Comparison of ENCODE assay signal across 10 cellular contexts in the genomic region with DNA sequence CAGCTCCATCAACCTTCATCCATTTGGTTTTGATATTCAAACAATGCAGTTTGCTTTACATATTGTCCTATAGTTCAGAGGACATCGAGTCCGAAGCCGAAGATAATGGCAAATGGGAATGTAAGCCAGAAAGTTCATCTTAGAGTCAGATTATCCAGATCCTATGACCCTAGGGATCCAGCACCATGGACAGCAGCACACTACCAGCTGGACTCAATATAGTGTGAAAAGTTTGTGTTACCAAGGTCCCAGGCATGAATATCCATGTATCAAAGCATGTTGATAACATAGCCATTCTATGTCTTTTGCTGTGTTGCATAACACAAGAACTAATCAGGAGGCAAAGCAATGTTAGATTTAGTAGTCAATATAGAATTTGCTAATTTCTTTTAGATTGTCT. TPM values are rescaled to one million over a fixed set of nuclear protein-coding genes. Genes with fewer than 3 reads are reported as not detected.
A peak's percentile ranks its signal among the peaks of the same experiment; 100 is the strongest.
DNase-seq lines count a peak whose midpoint lies in the region; ATAC-seq, FAIRE-seq and TF ChIP-seq lines count a peak whose summit lies in the region.
"Had no signal": no experiment of that assay in that cellular context is flagged by ENCODE, and none has a peak within 500 bp of the region (broad histone marks: within the 10 kb centered on the region; RNA-seq: fewer than 3 reads in every experiment).

No MANE protein-coding gene starts in this region.

- no peak overlapping the region for H3K9ac ChIP-seq in DND-41 (ENCODE audit: low read depth, low read length)
- no peak overlapping the region for H3K9ac ChIP-seq in keratinocyte (ENCODE audit: control insufficient read depth, extremely low read depth, insufficient read depth, low read length)

- peaks cover 4% of the 10 kb centered on the region for H3K4me1 Mint-ChIP-seq in activated CD8-positive, alpha-beta T cell treated with anti-CD3 and anti-CD28 coated beads, Interleukin-2, amount 10 ng/mL, durations not matched to agents 7 days and 5 days (ENCODE audit: low read depth)
- H3K4me1 Mint-ChIP-seq in natural killer cell, result no peaks in the 10 kb centered on the region

- H3K9me3 ChIP-seq in DND-41 (ENCODE audit: insufficient read depth, low read length, severe bottlenecking) (no peaks in the 10 kb centered on the region), keratinocyte (ENCODE audit: control insufficient read depth, low read depth, low read length) (no peaks in the 10 kb centered on the region)

- no peaks in the 10 kb centered on the region for H3K36me3 Mint-ChIP-seq in activated CD8-positive, alpha-beta T cell treated with anti-CD3 and anti-CD28 coated beads, Interleukin-2, amount 10 ng/mL, durations not matched to agents 7 days and 5 days (ENCODE audit: low read depth)
- no peaks in the 10 kb centered on the region for H3K36me3 Mint-ChIP-seq in natural killer cell

- H3K9me1 ChIP-seq in keratinocyte (ENCODE audit: control insufficient read depth, extremely low read depth, insufficient read depth, low read length), result no peaks in the 10 kb centered on the region

- H3K4me1 ChIP-seq in DND-41 (ENCODE audit: insufficient read depth, low read length), result no peaks in the 10 kb centered on the region
- no peaks in the 10 kb centered on the region for H3K4me1 ChIP-seq in keratinocyte (ENCODE audit: control insufficient read depth, extremely low read depth, insufficient read depth, low read length)

- POLR2A ChIA-PET in activated CD8-positive, alpha-beta T cell treated with anti-CD3 and anti-CD28 coated beads, Interleukin-2, amount 10 ng/mL, durations not matched to agents 7 days and 5 days (lab: Charles Lee), result no interaction called here

- H3K36me3 ChIP-seq in DND-41 (ENCODE audit: insufficient read depth, low read length), result no peaks in the 10 kb centered on the region
- no peaks in the 10 kb centered on the region for H3K36me3 ChIP-seq in keratinocyte (ENCODE audit: control insufficient read depth in 2 of 2, extremely low read depth in 1 of 2, insufficient read depth in 2 of 2, low read length in 2 of 2)

- H3K79me2 ChIP-seq in DND-41 (ENCODE audit: insufficient read depth, low read length) (no peaks in the 10 kb centered on the region), keratinocyte (ENCODE audit: control insufficient read depth, insufficient read depth, low read length) (no peaks in the 10 kb centered on the region)

- no peaks in the 10 kb centered on the region for H3K9me3 Mint-ChIP-seq in activated CD8-positive, alpha-beta T cell treated with anti-CD3 and anti-CD28 coated beads, Interleukin-2, amount 10 ng/mL, durations not matched to agents 7 days and 5 days (ENCODE audit: insufficient read depth)
- H3K9me3 Mint-ChIP-seq in natural killer cell, result no peaks in the 10 kb centered on the region

- H3K27ac Mint-ChIP-seq in activated CD8-positive, alpha-beta T cell treated with anti-CD3 and anti-CD28 coated beads, Interleukin-2, amount 10 ng/mL, durations not matched to agents 7 days and 5 days, result no peak overlapping the region
- no peak overlapping the region for H3K27ac Mint-ChIP-seq in natural killer cell

- dilution Hi-C loops in keratinocyte (cut with MboI; ENCODE audit: extremely low pct_ligation_motif_present, low sequenced_read_pairs), result no loop called here

- H4K20me1 ChIP-seq in DND-41 (ENCODE audit: insufficient read depth, low read length), result no peaks in the 10 kb centered on the region
- H4K20me1 ChIP-seq in keratinocyte (ENCODE audit: control insufficient read depth, extremely low read depth, insufficient read depth, low read length), result no peaks in the 10 kb centered on the region

- TF ChIP-seq CTCF in DND-41 (IDR thresholded peaks at IDR 0.05; ENCODE audit: borderline replicate concordance, extremely low read depth, low read length, poor library complexity, severe bottlenecking) (no peak), keratinocyte (optimal IDR thresholded peaks at IDR 0.05 in 1 of 3, IDR thresholded peaks at IDR 0.05 in 1 of 3, conservative IDR thresholded peaks at IDR 0.05 in 1 of 3; ENCODE audit: extremely low read depth in 1 of 3, insufficient read depth in 2 of 3, low read length in 3 of 3) (no peak), coronary artery (IDR thresholded peaks at IDR 0.05) (no peak), natural killer cell (IDR thresholded peaks at IDR 0.05) (no peak)

- no peak overlapping the region for H3K4me3 ChIP-seq in DND-41 (ENCODE audit: low read depth in 1 of 2, low read length in 2 of 2)
- no peak overlapping the region for H3K4me3 ChIP-seq in Jurkat, Clone E6-1 (ENCODE audit: low read length)
- H3K4me3 ChIP-seq in keratinocyte (ENCODE audit: control insufficient read depth in 2 of 3, extremely low read depth in 1 of 3, insufficient read depth in 2 of 3, low read depth in 1 of 3, low read length in 3 of 3), result no peak overlapping the region
- H3K4me3 ChIP-seq in coronary artery, result no peak overlapping the region

- H3K27me3 Mint-ChIP-seq in activated CD8-positive, alpha-beta T cell treated with anti-CD3 and anti-CD28 coated beads, Interleukin-2, amount 10 ng/mL, durations not matched to agents 7 days and 5 days (ENCODE audit: low read depth), result peaks cover 27% of the 10 kb centered on the region
- H3K27me3 Mint-ChIP-seq in natural killer cell (ENCODE audit: low read depth in 2 of 2), result peaks cover 8 to 12% of the 10 kb centered on the region in 2 donors

- CTCF ChIA-PET in activated CD8-positive, alpha-beta T cell treated with anti-CD3 and anti-CD28 coated beads, Interleukin-2, amount 10 ng/mL, durations not matched to agents 7 days and 5 days (lab: Charles Lee), result no interaction called here

- H3K4me2 ChIP-seq in DND-41 (ENCODE audit: insufficient read depth, low read length), result no peak overlapping the region
- H3K4me2 ChIP-seq in keratinocyte (ENCODE audit: control insufficient read depth, extremely low read depth, insufficient read depth, low read depth, low read length), result no peak overlapping the region

- DNase-seq in DND-41 (peak; percentile 55), keratinocyte (ENCODE audit: low read depth, low spot score) (no peak), coronary artery (ENCODE audit: low spot score) (no peak), NCI-H345 (lab: John Stamatoyannopoulos, UW) (no peak), natural killer cell (no peak)
- peak; percentile 24 for DNase-seq in Jurkat, Clone E6-1 (ENCODE audit: low read depth, low spot score)
- DNase-seq in activated CD8-positive, alpha-beta T cell treated with anti-CD3 and anti-CD28 coated beads, Interleukin-2, amount 10 ng/mL, durations not matched to agents 7 days and 5 days, result peak; percentile 59

- intact Hi-C loops in natural killer cell (cut with micrococcal nuclease), result no loop called here

- FAIRE-seq in keratinocyte (lab: Jason Lieb, UNC), result peak; percentile 51

- ATAC-seq in DND-41 (ENCODE audit: insufficient read depth, low read depth), result peak; percentile 72
- ATAC-seq in activated CD8-positive, alpha-beta T cell treated with anti-CD3 and anti-CD28 coated beads, Interleukin-2, amount 10 ng/mL, durations not matched to agents 7 days and 5 days, result no peak
- ATAC-seq in HG03108 (IDR thresholded peaks at IDR 0.05; ENCODE audit: unreplicated experiment), result no peak
- no peak for ATAC-seq in natural killer cell
- ATAC-seq: left colon had no signal

- H3K27me3 ChIP-seq in DND-41 (ENCODE audit: insufficient read depth, low read length, poor library complexity) (peaks cover 2% of the 10 kb centered on the region), keratinocyte (ENCODE audit: control insufficient read depth, extremely low read depth, insufficient read depth, low read length) (no peaks in the 10 kb centered on the region)

- no peak overlapping the region for H3K4me3 Mint-ChIP-seq in activated CD8-positive, alpha-beta T cell treated with anti-CD3 and anti-CD28 coated beads, Interleukin-2, amount 10 ng/mL, durations not matched to agents 7 days and 5 days
- no peak overlapping the region for H3K4me3 Mint-ChIP-seq in natural killer cell

- H3K27ac ChIP-seq in DND-41 (ENCODE audit: low read length) (no peak overlapping the region), keratinocyte (ENCODE audit: control insufficient read depth, insufficient read depth, low read length) (no peak overlapping the region), coronary artery (no peak overlapping the region)

- H2AFZ ChIP-seq in DND-41 (ENCODE audit: low read depth, low read length) (no peak overlapping the region), keratinocyte (ENCODE audit: control insufficient read depth, low read length) (no peak overlapping the region)

RNA-seq across cellular contexts. Expression of gene FSTL4, which starts 46.3 kb away (rescaled TPM):
- polyA plus RNA-seq in Jurkat, Clone E6-1 (2012; ENCODE audit: insufficient read depth, insufficient read length), result not detected
- total RNA-seq in activated CD8-positive, alpha-beta T cell treated with anti-CD3 and anti-CD28 coated beads, Interleukin-2, amount 10 ng/mL, durations not matched to agents 7 days and 5 days, result not detected
- polyA plus RNA-seq in keratinocyte, result 0.82 to 4.2 TPM (median 1.7 TPM) in 3 replicates
- polyA plus RNA-seq in keratinocyte (2011; ENCODE audit: low read depth), result 3.0 TPM
- polyA plus RNA-seq in keratinocyte (2011; cell fraction: cytosol; rRNA removed), result 2.0 and 2.4 TPM in 2 replicates
- polyA plus RNA-seq in keratinocyte (2011; cell fraction: nucleus; rRNA removed), result 2.6 and 3.5 TPM in 2 replicates
- polyA plus RNA-seq in keratinocyte (2012; ENCODE audit: low replicate concordance), result 0.79 and 4.6 TPM in 2 replicates
- polyA minus RNA-seq in keratinocyte, result 0.95 to 7.6 TPM (median 2.4 TPM) in 3 replicates
- 2.9 TPM for polyA minus RNA-seq in keratinocyte (2011; cell fraction: cytosol; rRNA and poly(A)+ RNA removed)
- 2.4 and 4.6 TPM in 2 replicates for polyA minus RNA-seq in keratinocyte (2011; cell fraction: nucleus; rRNA and poly(A)+ RNA removed)
- total RNA-seq in natural killer cell, result under 1 TPM; 0.11 to 0.75 (median 0.55) TPM
- total RNA-seq: T-helper 2 cell treated with Interferon-gamma antibody and Interleukin-4, amounts not matched to agents 100 ng/mL and 5 ng/mL, for 36 hours had no signal

Comparison
In these comparisons a context has a peak if more than half of its experiments do, and no peak if none do; other contexts are left out.
1. DNase-seq: peak in DND-41 (single experiment), Jurkat, Clone E6-1 (single experiment) and activated CD8-positive, alpha-beta T cell treated with anti-CD3 and anti-CD28 coated beads, Interleukin-2, amount 10 ng/mL, durations not matched to agents 7 days and 5 days (single experiment); none in keratinocyte (single experiment), coronary artery (single experiment), NCI-H345 (single experiment) and natural killer cell (single experiment).